In genomic region chr13:77225946-77226345, GRCh38 we compare ENCODE assay signal across 20 cellular contexts.
"Had no signal": no experiment of that assay in that cellular context is flagged by ENCODE, and none has a peak within 500 bp of the region (broad histone marks: within the 10 kb centered on the region; RNA-seq: fewer than 3 reads in every experiment).

No MANE protein-coding gene starts in this region.

- ATAC-seq: left colon; mucosa of descending colon; sciatic nerve; stimulated activated memory B cell treated with anti-CD40 and anti-IgM and Interleukin-4, amounts not matched to agents 10 μg/mL and 1 μg/mL and 100 μg/mL, for 72 hours had no signal

- H3K4me3 ChIP-seq: mucosa of descending colon, neural progenitor cell, smooth muscle cell, thoracic aorta, vagina had no signal

- H3K9me3 ChIP-seq: mucosa of descending colon, thoracic aorta, vagina had no signal

- H3K36me3 ChIP-seq: neural progenitor cell, thoracic aorta, WERI-Rb-1 had no signal

- H3K9ac ChIP-seq: neural progenitor cell had no signal

- FAIRE-seq: endometrium, keratinocyte had no signal

- H3K27ac ChIP-seq: neural progenitor cell, thoracic aorta, vagina, WERI-Rb-1 had no signal

- H3K4me2 ChIP-seq: neural progenitor cell, smooth muscle cell had no signal

- H3K27me3 Mint-ChIP-seq: stimulated activated memory B cell treated with anti-CD40 and anti-IgM and Interleukin-4, amounts not matched to agents 10 μg/mL and 1 μg/mL and 100 μg/mL, for 72 hours; type B pancreatic cell had no signal

- DNase-seq: activated CD4-positive, alpha-beta T cell treated with anti-CD3 and anti-CD28 coated beads for 1 hour; activated CD4-positive, alpha-beta T cell treated with anti-CD3 and anti-CD28 coated beads, Interleukin-2, amount 50 U/mL, for 4 hours; activated gamma-delta T cell; amygdala; cortex of kidney; foreskin fibroblast; left colon; mesendoderm; mucosa of descending colon; stimulated activated CD4-positive, alpha-beta T cell treated with anti-CD3 and anti-CD28 coated beads, Interleukin-15, amount 100 ng/mL, for 24 hours; WERI-Rb-1 had no signal

- H3K4me1 ChIP-seq: neural progenitor cell, vagina had no signal

- H3K27ac Mint-ChIP-seq: neural progenitor cell; stimulated activated memory B cell treated with anti-CD40 and anti-IgM and Interleukin-4, amounts not matched to agents 10 μg/mL and 1 μg/mL and 100 μg/mL, for 72 hours; type B pancreatic cell had no signal

- H3K9me3 Mint-ChIP-seq: neural progenitor cell; stimulated activated memory B cell treated with anti-CD40 and anti-IgM and Interleukin-4, amounts not matched to agents 10 μg/mL and 1 μg/mL and 100 μg/mL, for 72 hours; type B pancreatic cell had no signal

- H2AFZ ChIP-seq: neural progenitor cell had no signal

- H3K4me1 Mint-ChIP-seq: neural progenitor cell had no signal

- H3K4me3 Mint-ChIP-seq: neural progenitor cell; stimulated activated memory B cell treated with anti-CD40 and anti-IgM and Interleukin-4, amounts not matched to agents 10 μg/mL and 1 μg/mL and 100 μg/mL, for 72 hours; type B pancreatic cell had no signal

- H3K27me3 ChIP-seq: neural progenitor cell, vagina had no signal
